Comparison of ENCODE assay signal across 17 cellular contexts in genomic region chr14:53331247-53331646, GRCh38.
A peak's percentile ranks its signal among the peaks of the same experiment; 100 is the strongest.
DNase-seq lines count a peak whose midpoint lies in the region; ATAC-seq lines count a peak whose summit lies in the region.
"Had no signal": no experiment of that assay in that cellular context is flagged by ENCODE, and none has a peak within 500 bp of the region (broad histone marks: within the 10 kb centered on the region; RNA-seq: fewer than 3 reads in every experiment).

No MANE protein-coding gene starts in this region.

- no peaks in the 10 kb centered on the region for H4K20me1 ChIP-seq in GM23248 (ENCODE audit: insufficient read depth)

- peaks cover 27% of the 10 kb centered on the region for H3F3A ChIP-seq in GM23248 (ENCODE audit: insufficient read depth)

- no peaks in the 10 kb centered on the region for H3K79me2 ChIP-seq in GM23248 (ENCODE audit: insufficient read depth)

- peaks cover 27% of the 10 kb centered on the region for H3K4me1 ChIP-seq in GM23248 (ENCODE audit: insufficient read depth)

- no peak overlapping the region for H3K4me3 Mint-ChIP-seq in activated T-helper 17 cell treated with anti-CD3 and anti-CD28 coated beads, Interleukin-2, amount 50 U/mL, for 72 hours
- H3K4me3 Mint-ChIP-seq: activated CD4-positive, alpha-beta memory T cell treated with anti-CD3 and anti-CD28 coated beads for 36 hours; activated naive CD4-positive, alpha-beta T cell treated with anti-CD3 and anti-CD28 coated beads, Interleukin-2, amount 50 U/mL, for 24 hours; CD4-positive, alpha-beta T cell; H9; T-helper 1 cell treated with Interleukin-12 subunit alpha and Interleukin-12 subunit beta and Interleukin-4 antibody, amounts not matched to agents 30 μg/mL and 1 μg/mL, for 36 hours had no signal

- H3K9me3 Mint-ChIP-seq in activated T-helper 17 cell treated with anti-CD3 and anti-CD28 coated beads, Interleukin-2, amount 50 U/mL, for 72 hours = no peaks in the 10 kb centered on the region
- H3K9me3 Mint-ChIP-seq: activated CD4-positive, alpha-beta memory T cell treated with anti-CD3 and anti-CD28 coated beads for 36 hours; activated naive CD4-positive, alpha-beta T cell treated with anti-CD3 and anti-CD28 coated beads, Interleukin-2, amount 50 U/mL, for 24 hours; CD4-positive, alpha-beta T cell; H9; T-helper 1 cell treated with Interleukin-12 subunit alpha and Interleukin-12 subunit beta and Interleukin-4 antibody, amounts not matched to agents 30 μg/mL and 1 μg/mL, for 36 hours had no signal

- H3K27me3 Mint-ChIP-seq in activated T-helper 17 cell treated with anti-CD3 and anti-CD28 coated beads, Interleukin-2, amount 50 U/mL, for 72 hours = no peaks in the 10 kb centered on the region
- H3K27me3 Mint-ChIP-seq: activated CD4-positive, alpha-beta memory T cell treated with anti-CD3 and anti-CD28 coated beads for 36 hours; activated naive CD4-positive, alpha-beta T cell treated with anti-CD3 and anti-CD28 coated beads, Interleukin-2, amount 50 U/mL, for 24 hours; CD4-positive, alpha-beta T cell; progenitor cell of endocrine pancreas had no signal

- DNase-seq in AG08395 (ENCODE audit: low spot score) (peak; percentile 40), GM23248 (peak; percentile 90), glomerular visceral epithelial cell (ENCODE audit: extremely low spot score) (peak; percentile 37), NCI-H748 treated with DMSO at 0.1 percent for 48 hours (lab: John Stamatoyannopoulos, UW) (no peak), NCI-H2227 treated with DMSO at 0.1 percent for 48 hours (lab: John Stamatoyannopoulos, UW) (no peak)
- no peak for DNase-seq in stimulated activated CD4-positive, alpha-beta T cell treated with anti-CD3 and anti-CD28 coated beads, Interleukin-4, amount 100 ng/mL, for 4 hours
- DNase-seq: activated CD4-positive, alpha-beta memory T cell treated with anti-CD3 and anti-CD28 coated beads for 36 hours; CD4-positive, alpha-beta T cell; GF-D8; H9; kidney had no signal

- no peak overlapping the region for H3K27ac ChIP-seq in GM23248
- H3K27ac ChIP-seq: coronary artery had no signal

- H3K36me3 Mint-ChIP-seq in activated T-helper 17 cell treated with anti-CD3 and anti-CD28 coated beads, Interleukin-2, amount 50 U/mL, for 72 hours (ENCODE audit: low read depth) = no peaks in the 10 kb centered on the region
- H3K36me3 Mint-ChIP-seq: activated CD4-positive, alpha-beta memory T cell treated with anti-CD3 and anti-CD28 coated beads for 36 hours; activated naive CD4-positive, alpha-beta T cell treated with anti-CD3 and anti-CD28 coated beads, Interleukin-2, amount 50 U/mL, for 24 hours had no signal

- H3K4me2 ChIP-seq in GM23248 (ENCODE audit: unreplicated experiment) = no peak overlapping the region

- no peaks in the 10 kb centered on the region for H3K36me3 ChIP-seq in GM23248 (ENCODE audit: low read depth)

- no peaks in the 10 kb centered on the region for H3K27me3 ChIP-seq in GM23248 (replicated peaks; ENCODE audit: insufficient read depth)

- peak; percentile 93 for ATAC-seq in activated T-helper 17 cell treated with anti-CD3 and anti-CD28 coated beads, Interleukin-2, amount 50 U/mL, for 72 hours (replicated peaks)
- ATAC-seq in HG03039 (IDR thresholded peaks at IDR 0.05; ENCODE audit: unreplicated experiment) = no peak

- 0% methylated on average over 1 of the region's 1 CpG for WGBS in GM23248 (ENCODE audit: low coverage in 1 of 2, low lambda C conversion rate in 2 of 2, missing lambda C conversion rate in 2 of 2), 2 experiments

- H3K27ac Mint-ChIP-seq in activated T-helper 17 cell treated with anti-CD3 and anti-CD28 coated beads, Interleukin-2, amount 50 U/mL, for 72 hours = no peak overlapping the region
- H3K27ac Mint-ChIP-seq: activated CD4-positive, alpha-beta memory T cell treated with anti-CD3 and anti-CD28 coated beads for 36 hours; CD4-positive, alpha-beta T cell; H9; progenitor cell of endocrine pancreas; T-helper 1 cell treated with Interleukin-12 subunit alpha and Interleukin-12 subunit beta and Interleukin-4 antibody, amounts not matched to agents 30 μg/mL and 1 μg/mL, for 36 hours had no signal

- no peak overlapping the region for H2AFZ ChIP-seq in GM23248

- H3K9me3 ChIP-seq in GM23248 (ENCODE audit: low read depth) = no peaks in the 10 kb centered on the region

- H3K4me1 Mint-ChIP-seq in activated T-helper 17 cell treated with anti-CD3 and anti-CD28 coated beads, Interleukin-2, amount 50 U/mL, for 72 hours = no peaks in the 10 kb centered on the region
- H3K4me1 Mint-ChIP-seq: activated naive CD4-positive, alpha-beta T cell treated with anti-CD3 and anti-CD28 coated beads, Interleukin-2, amount 50 U/mL, for 24 hours had no signal

- no peak overlapping the region for H3K4me3 ChIP-seq in GM23248
- H3K4me3 ChIP-seq: coronary artery had no signal

- H3K9ac ChIP-seq in GM23248 = no peak overlapping the region

- in situ Hi-C loops in GM23248 (cut with MboI) = no loop called here

- no peaks in the 10 kb centered on the region for H3K9me2 ChIP-seq in GM23248 (ENCODE audit: insufficient read depth)

Comparison
In these comparisons a context has a peak if more than half of its experiments do, and no peak if none do; other contexts are left out.
1. DNase-seq: peak in AG08395 (single experiment), GM23248 (single experiment) and glomerular visceral epithelial cell (single experiment); none in NCI-H748 treated with DMSO at 0.1 percent for 48 hours (single experiment), stimulated activated CD4-positive, alpha-beta T cell treated with anti-CD3 and anti-CD28 coated beads, Interleukin-4, amount 100 ng/mL, for 4 hours (0 of 2) and NCI-H2227 treated with DMSO at 0.1 percent for 48 hours (single experiment).